Comparison of ENCODE assay signal across 8 cellular contexts in genomic region chr15:70259030-70259424, GRCh38.
DNase-seq lines count a peak whose midpoint lies in the region; ATAC-seq, FAIRE-seq and TF ChIP-seq lines count a peak whose summit lies in the region.

No MANE protein-coding gene starts in this region.

- CTCF ChIA-PET in A549 (lab: Yijun Ruan, JAX) = interaction anchor here (0.6 to 4.7 kb wide), 9 partner anchors 10 to 326 kb away, joined by 3 to 23 read pairs (median 4); no protein-coding TSS in a partner anchor

- TF ChIP-seq RAD21 in A549 (conservative IDR thresholded peaks at IDR 0.05 in 1 of 2, IDR thresholded peaks at IDR 0.05 in 1 of 2) = no peak

- H3K4me3 ChIP-seq in A549 = no peak overlapping the region
- H3K4me3 ChIP-seq in bronchial epithelial cell (ENCODE audit: low read depth, low read length) = no peak overlapping the region
- no peak overlapping the region for H3K4me3 ChIP-seq in lung

- H3K4me2 ChIP-seq in A549 = no peak overlapping the region

- no peaks in the 10 kb centered on the region for H3K4me1 ChIP-seq in A549
- H3K4me1 ChIP-seq in lung (ENCODE audit: control insufficient read depth in 2 of 2, insufficient read depth in 2 of 2, low read length in 2 of 2) = peaks cover 0 to 10% of the 10 kb centered on the region in 2 donors

- H3K4me1 Mint-ChIP-seq in progenitor cell of endocrine pancreas (ENCODE audit: low read depth) = peaks cover 3% of the 10 kb centered on the region

- no peaks in the 10 kb centered on the region for H3K9me3 Mint-ChIP-seq in progenitor cell of endocrine pancreas (ENCODE audit: low read depth)

- TF ChIP-seq CTCF in A549 (IDR thresholded peaks at IDR 0.05) (no peak), bronchial epithelial cell (IDR thresholded peaks at IDR 0.05; ENCODE audit: insufficient read depth, low read length, severe bottlenecking) (no peak), lung (IDR thresholded peaks at IDR 0.05; ENCODE audit: control extremely low read depth, extremely low read depth) (no peak), progenitor cell of endocrine pancreas (IDR thresholded peaks at IDR 0.05; ENCODE audit: unreplicated experiment) (no peak)

- no peak overlapping the region for H3K27ac Mint-ChIP-seq in progenitor cell of endocrine pancreas

- in situ Hi-C loops in SK-MEL-5 (cut with HindIII; ENCODE audit: low pct_unique_long_range_greater_than_20kb, low sequenced_read_pairs) = no loop called here

- peaks cover 5% of the 10 kb centered on the region for H3K27me3 ChIP-seq in bronchial epithelial cell (ENCODE audit: control insufficient read depth, insufficient read depth, low read length)
- H3K27me3 ChIP-seq in lung (ENCODE audit: control insufficient read depth, insufficient read depth) = no peaks in the 10 kb centered on the region

- no peaks in the 10 kb centered on the region for H3K9me3 ChIP-seq in A549
- H3K9me3 ChIP-seq in lung (ENCODE audit: control insufficient read depth in 2 of 2, insufficient read depth in 1 of 2, low read length in 1 of 2) = no peaks in the 10 kb centered on the region

- H3K27ac ChIP-seq in A549 = no peak overlapping the region
- peak overlapping the region in 1 of 2 donors; percentile 16 for H3K27ac ChIP-seq in lung (ENCODE audit: low read depth in 1 of 2, low read length in 1 of 2)

- WGBS in A549 (ENCODE audit: missing lambda C conversion rate) = 85% methylated on average over 11 of the region's 11 CpGs
- WGBS in lung, 2 donors = 17 to 35% methylated on average over 11 of the region's 11 CpGs

- H3K36me3 Mint-ChIP-seq in progenitor cell of endocrine pancreas (ENCODE audit: insufficient read depth) = no peaks in the 10 kb centered on the region

- POLR2A ChIA-PET in A549 (lab: Yijun Ruan, JAX) = no interaction called here

- TF ChIP-seq POLR2A in A549 (IDR thresholded peaks at IDR 0.05; ENCODE audit: low read length) = no peak

- H3K36me3 ChIP-seq in bronchial epithelial cell (ENCODE audit: control insufficient read depth, insufficient read depth, low read length) (no peaks in the 10 kb centered on the region), lung (ENCODE audit: control insufficient read depth in 2 of 2, insufficient read depth in 2 of 2, low read length in 2 of 2) (no peaks in the 10 kb centered on the region)

- H3K4me3 Mint-ChIP-seq in progenitor cell of endocrine pancreas (ENCODE audit: low read depth) = no peak overlapping the region

- TF ChIP-seq EP300 in A549 (IDR thresholded peaks at IDR 0.05) = no peak

- peaks cover 55% of the 10 kb centered on the region for H3K27me3 Mint-ChIP-seq in progenitor cell of endocrine pancreas

- FAIRE-seq in A549 (lab: Jason Lieb, UNC) = no peak
- FAIRE-seq in bronchial epithelial cell (lab: Jason Lieb, UNC) = no peak

- no peak for DNase-seq in A549 (ENCODE audit: low read depth in 1 of 2, low spot score in 1 of 2)
- peak; percentile 28 for DNase-seq in SK-MEL-5 (ENCODE audit: low read depth, low spot score)
- peak; percentile 29 for DNase-seq in bronchial epithelial cell (ENCODE audit: low read depth)
- DNase-seq in lung (ENCODE audit: low spot score) = peak; percentile 65
- peak; percentile 28 to 74 (median 50) for DNase-seq in stimulated activated naive CD4-positive, alpha-beta T cell (lab: John Stamatoyannopoulos, UW)
- no peak for DNase-seq in progenitor cell of endocrine pancreas (ENCODE audit: low spot score, unreplicated experiment)

- ATAC-seq in A549 (no peak), GM21447 (IDR thresholded peaks at IDR 0.05; ENCODE audit: unreplicated experiment) (peak; percentile 16), lung (ENCODE audit: insufficient read depth, low FRiP score) (no peak), HG03439 (IDR thresholded peaks at IDR 0.05; ENCODE audit: unreplicated experiment) (no peak)

TF ChIP-seq in A549, 52 proteins besides CTCF, POLR2A, EP300 and RAD21:
- TF ChIP-seq KDM5A (IDR thresholded peaks at IDR 0.05) = no peak
- TF ChIP-seq E2F6 (IDR thresholded peaks at IDR 0.05; ENCODE audit: borderline replicate concordance, low read depth) = no peak
- TF ChIP-seq BCL3 (IDR thresholded peaks at IDR 0.05) = no peak
- no peak for TF ChIP-seq ZC3H11A (IDR thresholded peaks at IDR 0.05)
- peak; percentile 53 for TF ChIP-seq USF2 (IDR thresholded peaks at IDR 0.05)

Comparison
In these comparisons a context has a peak if more than half of its experiments do, and no peak if none do; other contexts are left out.
1. DNase-seq: peak in SK-MEL-5 (single experiment), bronchial epithelial cell (single experiment), lung (single experiment) and stimulated activated naive CD4-positive, alpha-beta T cell (6 of 6); none in A549 (0 of 2) and progenitor cell of endocrine pancreas (single experiment).